Comparison of ENCODE assay signal across 22 cellular contexts in genomic region chr10:73032536-73032935, GRCh38.
"Had no signal": no experiment of that assay in that cellular context is flagged by ENCODE, and none has a peak within 500 bp of the region (broad histone marks: within the 10 kb centered on the region; RNA-seq: fewer than 3 reads in every experiment).

No MANE protein-coding gene starts in this region.

- H3K4me3 ChIP-seq: coronary artery, dorsolateral prefrontal cortex, gastroesophageal sphincter, right lobe of liver, tibial nerve had no signal

- H3K4me1 ChIP-seq: gastroesophageal sphincter, right lobe of liver, tibial nerve had no signal

- ATAC-seq: activated naive CD4-positive, alpha-beta T cell treated with anti-CD3 and anti-CD28 coated beads, Interleukin-2, amount 50 U/mL, for 72 hours; effector memory CD8-positive, alpha-beta T cell; gastroesophageal sphincter; naive thymus-derived CD4-positive, alpha-beta T cell; right lobe of liver had no signal

- H3K27ac ChIP-seq: coronary artery, gastroesophageal sphincter, neutrophil, right lobe of liver, tibial nerve, VCaP had no signal

- H3K27me3 Mint-ChIP-seq: activated CD4-positive, alpha-beta memory T cell treated with anti-CD3 and anti-CD28 coated beads for 36 hours; activated T-cell treated with anti-CD3 and anti-CD28 coated beads, Interleukin-2, amount 50 U/mL, for 24 hours; effector memory CD8-positive, alpha-beta T cell; memory B cell; naive thymus-derived CD4-positive, alpha-beta T cell had no signal

- H3K9me3 ChIP-seq: gastroesophageal sphincter, neutrophil, right lobe of liver, tibial nerve had no signal

- H3K27me3 ChIP-seq: dorsolateral prefrontal cortex, gastroesophageal sphincter, neutrophil, right lobe of liver, tibial nerve had no signal

- H3K4me1 Mint-ChIP-seq: memory B cell had no signal

- H3K9me3 Mint-ChIP-seq: activated CD4-positive, alpha-beta memory T cell treated with anti-CD3 and anti-CD28 coated beads for 36 hours; activated naive CD4-positive, alpha-beta T cell treated with anti-CD3 and anti-CD28 coated beads, Interleukin-2, amount 50 U/mL, for 72 hours; activated T-cell treated with anti-CD3 and anti-CD28 coated beads, Interleukin-2, amount 50 U/mL, for 24 hours; effector memory CD8-positive, alpha-beta T cell; memory B cell; naive thymus-derived CD4-positive, alpha-beta T cell; T-helper 1 cell treated with Interleukin-12 subunit alpha and Interleukin-12 subunit beta and Interleukin-4 antibody, amounts not matched to agents 30 μg/mL and 1 μg/mL, for 36 hours had no signal

- H3K4me3 Mint-ChIP-seq: activated CD4-positive, alpha-beta memory T cell treated with anti-CD3 and anti-CD28 coated beads for 36 hours; activated T-cell treated with anti-CD3 and anti-CD28 coated beads, Interleukin-2, amount 50 U/mL, for 24 hours; effector memory CD8-positive, alpha-beta T cell; memory B cell; naive thymus-derived CD4-positive, alpha-beta T cell; T-helper 1 cell treated with Interleukin-12 subunit alpha and Interleukin-12 subunit beta and Interleukin-4 antibody, amounts not matched to agents 30 μg/mL and 1 μg/mL, for 36 hours had no signal

- DNase-seq: activated CD4-positive, alpha-beta memory T cell treated with anti-CD3 and anti-CD28 coated beads for 36 hours; activated CD4-positive, alpha-beta T cell treated with anti-CD3 and anti-CD28 coated beads for 4 hours; activated CD8-positive, alpha-beta memory T cell treated with anti-CD3 and anti-CD28 coated beads, Interleukin-2, amount 50 U/mL, for 48 hours; activated naive CD4-positive, alpha-beta T cell; activated T-cell treated with anti-CD3 and anti-CD28 coated beads, Interleukin-2, amount 50 U/mL, for 24 hours; dorsolateral prefrontal cortex; effector memory CD8-positive, alpha-beta T cell; midbrain; naive thymus-derived CD4-positive, alpha-beta T cell; right lobe of liver; stimulated activated CD4-positive, alpha-beta T cell treated with anti-CD3 and anti-CD28 coated beads, Interleukin-2, amount 100 ng/mL, for 48 hours; stimulated activated naive CD4-positive, alpha-beta T cell treated with Interleukin-2 at 50 U/mL for 16 hours; SW 1271; T-helper 9 cell had no signal

- H3K27ac Mint-ChIP-seq: activated CD4-positive, alpha-beta memory T cell treated with anti-CD3 and anti-CD28 coated beads for 36 hours; activated T-cell treated with anti-CD3 and anti-CD28 coated beads, Interleukin-2, amount 50 U/mL, for 24 hours; T-helper 1 cell treated with Interleukin-12 subunit alpha and Interleukin-12 subunit beta and Interleukin-4 antibody, amounts not matched to agents 30 μg/mL and 1 μg/mL, for 36 hours had no signal
